21 cellular contexts compared by ENCODE assay signal in genomic region chr16:15967223-15967546, GRCh38. TPM values are rescaled to one million over a fixed set of nuclear protein-coding genes. Genes with fewer than 3 reads are reported as not detected.
DNase-seq lines count a peak whose midpoint lies in the region; ATAC-seq, FAIRE-seq and TF ChIP-seq lines count a peak whose summit lies in the region.
"Had no signal": no experiment of that assay in that cellular context is flagged by ENCODE, and none has a peak within 500 bp of the region (broad histone marks: within the 10 kb centered on the region; RNA-seq: fewer than 3 reads in every experiment).

No MANE protein-coding gene starts in this region.

- peaks cover 3% of the 10 kb centered on the region for H3K9me3 ChIP-seq in CD8-positive, alpha-beta T cell (ENCODE audit: low read length)
- H3K9me3 ChIP-seq in SJSA1 (replicated peaks), result no peaks in the 10 kb centered on the region; the same call in 1 of the 2 replicates
- no peaks in the 10 kb centered on the region for H3K9me3 ChIP-seq in keratinocyte (ENCODE audit: control insufficient read depth, low read depth, low read length)

- H3K36me3 ChIP-seq in CD8-positive, alpha-beta T cell (ENCODE audit: insufficient read depth, low read length), result peaks cover 3% of the 10 kb centered on the region
- H3K36me3 ChIP-seq in SJSA1 (peaks cover 14% of the 10 kb centered on the region), keratinocyte (ENCODE audit: control insufficient read depth in 2 of 2, extremely low read depth in 1 of 2, insufficient read depth in 2 of 2, low read length in 2 of 2) (peaks cover 0 to 3% of the 10 kb centered on the region in 2 experiments)

- H3K27ac Mint-ChIP-seq in CD8-positive, alpha-beta T cell, result peak overlapping the region; percentile 32
- H3K27ac Mint-ChIP-seq: IgD-negative memory B cell; stimulated activated naive CD8-positive, alpha-beta T cell treated with anti-CD3 and anti-CD28 coated beads, Interleukin-15, Interleukin-2, amounts not matched to agents 100 ng/mL and 50 ng/mL, for 24 hours had no signal

- TF ChIP-seq CTCF in CD8-positive, alpha-beta T cell (IDR thresholded peaks at IDR 0.05), result no peak
- TF ChIP-seq CTCF in keratinocyte (optimal IDR thresholded peaks at IDR 0.05 in 1 of 3, IDR thresholded peaks at IDR 0.05 in 1 of 3, conservative IDR thresholded peaks at IDR 0.05 in 1 of 3; ENCODE audit: extremely low read depth in 1 of 3, insufficient read depth in 2 of 3, low read length in 3 of 3), result no peak

- H3K79me2 ChIP-seq in keratinocyte (ENCODE audit: control insufficient read depth, insufficient read depth, low read length), result peaks cover 77% of the 10 kb centered on the region

- no peaks in the 10 kb centered on the region for H3K9me1 ChIP-seq in keratinocyte (ENCODE audit: control insufficient read depth, extremely low read depth, insufficient read depth, low read length)

- intact Hi-C loops in CD8-positive, alpha-beta T cell (cut with DNase I, micrococcal nuclease), result no loop called here

- no peak overlapping the region for H3K4me3 ChIP-seq in CD8-positive, alpha-beta T cell (ENCODE audit: low read depth, low read length)
- H3K4me3 ChIP-seq in SJSA1 (no peak overlapping the region), keratinocyte (ENCODE audit: control insufficient read depth in 2 of 3, extremely low read depth in 1 of 3, insufficient read depth in 2 of 3, low read depth in 1 of 3, low read length in 3 of 3) (peak overlapping the region in 2 of 3 experiments; percentile 5 to 42)
- H3K4me3 ChIP-seq: BLaER1 treated with 17β-estradiol and CSF1 and Interleukin-3, amounts not matched to agents 10 nM and 100 nM had no signal

- H3K4me1 ChIP-seq in CD8-positive, alpha-beta T cell (ENCODE audit: insufficient read depth, low read length), result peaks cover 22% of the 10 kb centered on the region
- peaks cover 62% of the 10 kb centered on the region for H3K4me1 ChIP-seq in SJSA1 (replicated peaks)
- peaks cover 18% of the 10 kb centered on the region for H3K4me1 ChIP-seq in keratinocyte (ENCODE audit: control insufficient read depth, extremely low read depth, insufficient read depth, low read length)
- H3K4me1 ChIP-seq: BLaER1 treated with 17β-estradiol and CSF1 and Interleukin-3, amounts not matched to agents 10 nM and 100 nM had no signal

- POLR2A ChIA-PET in CD8-positive, alpha-beta T cell (lab: Charles Lee), result no interaction called here

- H3K9me3 Mint-ChIP-seq in CD8-positive, alpha-beta T cell, result peaks cover 9% of the 10 kb centered on the region

- H4K20me1 ChIP-seq in keratinocyte (ENCODE audit: control insufficient read depth, extremely low read depth, insufficient read depth, low read length), result peaks cover 3% of the 10 kb centered on the region

- CTCF ChIA-PET in CD8-positive, alpha-beta T cell (lab: Charles Lee), result no interaction called here

- DNase-seq in DMS 273 (lab: John Stamatoyannopoulos, UW; ENCODE audit: unreplicated experiment) (peak; percentile 43), DMS 273 treated with DMSO at 0.1 percent for 48 hours (lab: John Stamatoyannopoulos, UW) (no peak), SJSA1 (ENCODE audit: low read depth in 1 of 2, low spot score in 2 of 2) (no peak), keratinocyte (ENCODE audit: low read depth, low spot score) (no peak), cerebellum (ENCODE audit: low spot score) (no peak)
- no peak for DNase-seq in CD8-positive, alpha-beta T cell
- no peak for DNase-seq in activated CD4-positive, alpha-beta T cell treated with anti-CD3 and anti-CD28 coated beads, Interleukin-2, amount 50 U/mL, for 1 hour
- DNase-seq: activated T-cell treated with anti-CD3 and anti-CD28 coated beads for 4 hours; naive thymus-derived CD8-positive, alpha-beta T cell; NCI-H1048; NCI-H2081 treated with DMSO at 0.1 percent for 48 hours; NCI-H748 treated with DMSO at 0.1 percent for 48 hours; stimulated activated CD4-positive, alpha-beta T cell treated with anti-CD3 and anti-CD28 coated beads, Interleukin-15, amount 100 ng/mL, for 24 hours; T-cell had no signal

- dilution Hi-C loops in keratinocyte (cut with MboI; ENCODE audit: extremely low pct_ligation_motif_present, low sequenced_read_pairs), result no loop called here

- peak overlapping the region; percentile 43 for H3K4me2 ChIP-seq in keratinocyte (ENCODE audit: control insufficient read depth, extremely low read depth, insufficient read depth, low read depth, low read length)
- H3K4me2 ChIP-seq: BLaER1 treated with 17β-estradiol and CSF1 and Interleukin-3, amounts not matched to agents 10 nM and 100 nM had no signal

- peak overlapping the region; percentile 14 for H3K9ac ChIP-seq in keratinocyte (ENCODE audit: control insufficient read depth, extremely low read depth, insufficient read depth, low read length)
- H3K9ac ChIP-seq: BLaER1 treated with 17β-estradiol and CSF1 and Interleukin-3, amounts not matched to agents 10 nM and 100 nM had no signal

- H3K4me1 Mint-ChIP-seq in CD8-positive, alpha-beta T cell (ENCODE audit: low read depth), result peaks cover 50% of the 10 kb centered on the region

- no peak overlapping the region for H3K4me3 Mint-ChIP-seq in CD8-positive, alpha-beta T cell
- H3K4me3 Mint-ChIP-seq: central memory CD8-positive, alpha-beta T cell; IgD-negative memory B cell; stimulated activated naive CD8-positive, alpha-beta T cell treated with anti-CD3 and anti-CD28 coated beads, Interleukin-15, Interleukin-2, amounts not matched to agents 100 ng/mL and 50 ng/mL, for 24 hours; T-cell had no signal

- H3K27me3 ChIP-seq in CD8-positive, alpha-beta T cell (ENCODE audit: insufficient read depth, low read length), result no peaks in the 10 kb centered on the region
- H3K27me3 ChIP-seq in SJSA1 (replicated peaks), result no peaks in the 10 kb centered on the region
- H3K27me3 ChIP-seq in keratinocyte (ENCODE audit: control insufficient read depth, extremely low read depth, insufficient read depth, low read length), result no peaks in the 10 kb centered on the region
- H3K27me3 ChIP-seq: BLaER1 treated with 17β-estradiol and CSF1 and Interleukin-3, amounts not matched to agents 10 nM and 100 nM had no signal

- H3K27ac ChIP-seq in CD8-positive, alpha-beta T cell (ENCODE audit: low read depth, low read length), result no peak overlapping the region
- H3K27ac ChIP-seq in SJSA1, result peak overlapping the region; percentile 71; the same call in 1 of the 2 replicates
- peak overlapping the region; percentile 47 for H3K27ac ChIP-seq in keratinocyte (ENCODE audit: control insufficient read depth, insufficient read depth, low read length)
- H3K27ac ChIP-seq: 22Rv1; BLaER1 treated with 17β-estradiol and CSF1 and Interleukin-3, amounts not matched to agents 10 nM and 100 nM had no signal

- peaks cover 25% of the 10 kb centered on the region for H3K36me3 Mint-ChIP-seq in CD8-positive, alpha-beta T cell

- H2AFZ ChIP-seq in keratinocyte (ENCODE audit: control insufficient read depth, low read length), result no peak overlapping the region

- no peak for FAIRE-seq in keratinocyte (lab: Jason Lieb, UNC)
- FAIRE-seq: GM19239 had no signal

- ATAC-seq in CD8-positive, alpha-beta T cell, result no peak
- no peak for ATAC-seq in HG02623 (IDR thresholded peaks at IDR 0.05; ENCODE audit: unreplicated experiment)
- ATAC-seq: naive thymus-derived CD8-positive, alpha-beta T cell; T-cell had no signal

- H3K27me3 Mint-ChIP-seq in CD8-positive, alpha-beta T cell (ENCODE audit: low read depth), result no peaks in the 10 kb centered on the region
- H3K27me3 Mint-ChIP-seq: central memory CD8-positive, alpha-beta T cell; IgD-negative memory B cell; naive thymus-derived CD8-positive, alpha-beta T cell; stimulated activated naive CD8-positive, alpha-beta T cell treated with anti-CD3 and anti-CD28 coated beads, Interleukin-15, Interleukin-2, amounts not matched to agents 100 ng/mL and 50 ng/mL, for 24 hours; T-cell had no signal

RNA-seq across cellular contexts. Expression of gene ABCC1, which starts 17.8 kb away (rescaled TPM):
- total RNA-seq in CD8-positive, alpha-beta T cell, result 10 to 100 TPM; 41.1 to 41.2 TPM
- 14.9 and 25.0 TPM in 2 replicates for total RNA-seq in SJSA1 (2014; rRNA removed; shearing (Covaris generic))
- 19.4 to 30.4 TPM (median 21.6 TPM) in 3 replicates for polyA plus RNA-seq in keratinocyte
- polyA plus RNA-seq in keratinocyte (2011; ENCODE audit: low read depth), result 9.4 TPM
- 13.4 and 14.6 TPM in 2 replicates for polyA plus RNA-seq in keratinocyte (2011; cell fraction: cytosol; rRNA removed)
- 79.9 TPM in 2 replicates for polyA plus RNA-seq in keratinocyte (2011; cell fraction: nucleus; rRNA removed)
- 24.8 and 43.8 TPM in 2 replicates for polyA plus RNA-seq in keratinocyte (2012; ENCODE audit: low replicate concordance)
- 80.7 to 211 TPM (median 95.7 TPM) in 3 replicates for polyA minus RNA-seq in keratinocyte
- polyA minus RNA-seq in keratinocyte (2011; cell fraction: cytosol; rRNA and poly(A)+ RNA removed), result 32.2 TPM
- polyA minus RNA-seq in keratinocyte (2011; cell fraction: nucleus; rRNA and poly(A)+ RNA removed), result 163 and 213 TPM in 2 replicates
- 12.5 TPM for total RNA-seq in cerebellum

Comparison
In these comparisons a context has a peak if more than half of its experiments do, and no peak if none do; other contexts are left out.
1. H3K4me3 ChIP-seq: peak in keratinocyte (2 of 3); none in CD8-positive, alpha-beta T cell (single experiment) and SJSA1 (single experiment).